In the genomic region with DNA sequence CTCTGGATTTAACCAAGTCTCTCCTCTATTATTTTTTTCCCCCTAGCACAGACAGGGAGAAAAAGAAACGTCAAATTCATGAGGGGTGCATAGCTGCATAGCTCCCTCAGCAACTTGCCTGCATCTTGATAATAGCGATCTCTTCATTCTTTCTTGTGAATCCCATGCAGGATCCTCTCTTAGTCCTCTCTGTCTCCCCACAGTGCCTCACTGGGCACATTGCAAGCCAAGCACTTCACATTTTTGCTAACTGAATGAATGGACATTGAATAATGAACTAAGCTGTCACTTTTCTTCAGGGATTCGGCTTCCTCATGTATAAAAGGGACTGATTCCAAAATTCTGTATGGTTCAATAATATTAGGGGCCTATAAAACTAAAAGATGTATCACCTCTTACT, we compare ENCODE assay signal across 9 cellular contexts. TPM values are rescaled to one million over a fixed set of nuclear protein-coding genes. Genes with fewer than 3 reads are reported as not detected.
DNase-seq lines count a peak whose midpoint lies in the region; ATAC-seq and TF ChIP-seq lines count a peak whose summit lies in the region.
"Had no signal": no experiment of that assay in that cellular context is flagged by ENCODE, and none has a peak within 500 bp of the region (broad histone marks: within the 10 kb centered on the region; RNA-seq: fewer than 3 reads in every experiment).

No MANE protein-coding gene starts in this region.

- DNase-seq in Right ventricle myocardium superior (no peak), cardiac septum (ENCODE audit: low spot score) (no peak), SW480 (ENCODE audit: low spot score) (peak; percentile 5), left ventricle myocardium superior (no peak), type B pancreatic cell (ENCODE audit: extremely low spot score, unreplicated experiment) (no peak)
- no peak for DNase-seq in stimulated activated CD8-positive, alpha-beta memory T cell treated with anti-CD3 and anti-CD28 coated beads, Interleukin-4, amount 100 ng/mL, for 48 hours

- H3K4me1 Mint-ChIP-seq in type B pancreatic cell (ENCODE audit: unreplicated experiment) = peaks cover 10% of the 10 kb centered on the region

- peak; percentile 71 for TF ChIP-seq CTCF in type B pancreatic cell (conservative IDR thresholded peaks at IDR 0.05)

- intact Hi-C loops in Right ventricle myocardium superior (cut with DNase I) (loop anchor here (10.0 kb wide), 1 partner anchor 82 kb away; no protein-coding TSS in a partner anchor), cardiac septum (cut with DNase I) (loop anchor here (10.0 kb wide), 1 partner anchor 82 kb away; no protein-coding TSS in a partner anchor), left ventricle myocardium superior (cut with micrococcal nuclease) (no loop called here)

- peak; percentile 46 for ATAC-seq in Right ventricle myocardium superior (ENCODE audit: poor library complexity)
- ATAC-seq in left ventricle myocardium superior = peak; percentile 66
- ATAC-seq in GM18873 (IDR thresholded peaks at IDR 0.05; ENCODE audit: low FRiP score, unreplicated experiment) = no peak
- ATAC-seq in GM18520 (IDR thresholded peaks at IDR 0.05; ENCODE audit: unreplicated experiment) = no peak

- H3K4me3 Mint-ChIP-seq in type B pancreatic cell = peak overlapping the region; percentile 33

- H3K27ac Mint-ChIP-seq in type B pancreatic cell = no peak overlapping the region

- H3K36me3 Mint-ChIP-seq in type B pancreatic cell = no peaks in the 10 kb centered on the region

- no peaks in the 10 kb centered on the region for H3K9me3 Mint-ChIP-seq in type B pancreatic cell

- peaks cover 25% of the 10 kb centered on the region for H3K27me3 Mint-ChIP-seq in type B pancreatic cell

RNA-seq across cellular contexts. Expression of gene EPB41L3, which starts 2.9 kb away (rescaled TPM):
- total RNA-seq in Right ventricle myocardium superior (6.8 TPM), cardiac septum (14.0 TPM), left ventricle myocardium superior (6.8 TPM), type B pancreatic cell (ENCODE audit: low replicate concordance) (58.1 and 65.9 TPM in 2 replicates)
- total RNA-seq: myocyte had no signal

Comparison
In these comparisons a context has a peak if more than half of its experiments do, and no peak if none do; other contexts are left out.
1. ATAC-seq: peak in Right ventricle myocardium superior (single experiment) and left ventricle myocardium superior (single experiment); none in GM18873 (single experiment) and GM18520 (single experiment).